ENCODE assay signal across 1 cellular context in the genomic region with DNA sequence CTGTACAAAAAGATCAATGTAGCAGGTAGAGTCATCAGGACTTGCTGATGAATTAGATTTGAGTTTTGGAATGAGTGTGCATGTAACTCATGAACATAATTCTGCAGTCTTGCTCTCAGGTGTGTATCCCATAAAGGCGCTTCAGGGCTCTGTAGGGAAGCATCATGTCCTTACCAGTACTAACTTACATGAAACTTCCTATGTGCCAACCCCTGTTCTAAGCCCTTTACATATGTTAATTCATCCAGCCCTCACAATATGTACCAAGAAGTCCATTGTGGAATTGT.
TF ChIP-seq lines count a peak whose summit lies in the region.

No MANE protein-coding gene starts in this region.

TF ChIP-seq in K562, 482 proteins besides CTCF, POLR2A, EP300 and RAD21:
- TF ChIP-seq, protein P1, sequence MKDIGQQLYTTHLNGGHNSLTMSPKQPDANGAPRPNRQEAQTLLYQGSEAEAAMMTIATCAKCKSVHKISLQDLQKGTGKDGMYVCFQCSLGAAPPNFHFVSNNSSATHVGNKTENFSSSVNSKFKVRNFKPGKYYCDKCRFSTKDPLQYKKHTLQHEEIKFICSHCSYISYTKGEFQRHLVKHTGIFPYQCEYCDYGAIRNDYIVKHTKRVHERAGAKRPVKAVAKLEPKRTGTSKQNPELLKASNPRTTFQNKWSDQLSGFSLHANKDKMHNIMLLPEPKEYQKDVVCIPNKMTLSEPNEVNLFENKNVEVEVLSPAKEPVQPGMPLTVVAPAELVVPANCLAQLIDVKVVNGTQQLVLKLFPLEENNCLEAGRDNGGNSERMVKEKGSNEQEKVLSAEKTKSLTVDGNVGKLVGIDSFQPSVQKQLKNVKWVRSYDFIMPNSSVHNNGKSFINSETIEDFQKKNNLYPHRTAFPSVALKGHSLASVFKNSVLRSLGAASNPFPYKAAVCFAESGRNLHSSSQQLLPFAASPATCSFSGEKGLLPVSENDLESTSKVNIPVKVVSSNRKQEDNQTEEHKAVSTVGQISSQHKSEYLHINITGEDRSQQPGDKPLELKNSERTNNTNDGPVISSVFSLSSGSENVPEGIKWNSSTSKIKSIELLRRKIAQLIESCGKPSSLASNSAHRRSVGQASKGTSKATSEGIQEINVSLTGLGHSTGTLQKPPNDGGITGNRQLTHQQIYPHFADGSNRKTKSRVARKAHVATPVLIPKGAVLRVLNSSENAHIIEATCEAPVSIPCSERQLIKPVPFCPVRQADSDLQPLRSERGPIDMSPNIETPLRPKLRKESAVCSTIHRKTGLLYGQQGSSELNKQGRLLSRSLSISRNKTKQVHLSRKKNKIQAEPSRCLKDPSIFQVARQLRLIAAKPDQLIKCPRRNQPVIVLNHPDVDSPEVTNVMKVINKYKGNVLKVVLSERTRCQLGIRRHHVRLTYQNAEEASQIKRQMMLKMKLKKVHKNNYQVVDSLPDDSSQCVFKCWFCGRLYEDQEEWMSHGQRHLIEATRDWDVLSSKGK (CRISPR knock-in tag; IDR thresholded peaks at IDR 0.05), result no peak
TF ChIP-seq in K562: peak in this region for 0.
